ENCODE assay signal across 16 cellular contexts in the genomic region with DNA sequence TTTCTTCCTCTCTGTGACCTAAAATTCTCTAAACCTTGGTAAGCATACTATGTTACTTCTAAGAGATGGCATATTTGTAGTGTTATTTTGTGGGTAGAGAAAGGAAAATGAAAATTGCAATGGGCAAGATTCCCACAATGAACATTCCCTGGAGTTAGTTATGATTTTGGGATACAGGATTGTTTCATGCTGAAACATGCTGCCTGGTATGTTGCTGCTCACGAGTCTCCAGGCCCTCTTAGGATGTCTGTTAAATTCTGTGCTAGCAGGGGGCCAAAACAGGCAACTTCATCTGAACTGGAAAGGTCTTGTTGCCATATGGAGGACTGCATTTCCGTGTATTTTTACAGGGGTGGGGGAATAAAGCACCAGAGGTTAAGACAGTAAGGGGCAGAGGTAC.
"Had no signal": no experiment of that assay in that cellular context is flagged by ENCODE, and none has a peak within 500 bp of the region (broad histone marks: within the 10 kb centered on the region; RNA-seq: fewer than 3 reads in every experiment).

No MANE protein-coding gene starts in this region.

- H3K4me3 Mint-ChIP-seq: activated CD4-positive, alpha-beta memory T cell treated with anti-CD3 and anti-CD28 coated beads, Interleukin-2, amount 10 ng/mL, durations not matched to agents 7 days and 5 days; activated naive CD4-positive, alpha-beta T cell treated with anti-CD3 and anti-CD28 coated beads, Interleukin-2, amount 50 U/mL, for 24 hours; activated T-cell treated with anti-CD3 and anti-CD28 coated beads, Interleukin-2, amount 50 U/mL, for 24 hours; naive thymus-derived CD8-positive, alpha-beta T cell; T-helper 17 cell; WTC11 had no signal

- H3K9me3 ChIP-seq: colonic mucosa had no signal

- H3K9me3 Mint-ChIP-seq: activated CD4-positive, alpha-beta memory T cell treated with anti-CD3 and anti-CD28 coated beads, Interleukin-2, amount 10 ng/mL, durations not matched to agents 7 days and 5 days; activated naive CD4-positive, alpha-beta T cell treated with anti-CD3 and anti-CD28 coated beads, Interleukin-2, amount 50 U/mL, for 24 hours; activated T-cell treated with anti-CD3 and anti-CD28 coated beads, Interleukin-2, amount 50 U/mL, for 24 hours; naive thymus-derived CD8-positive, alpha-beta T cell had no signal

- H3K36me3 ChIP-seq: colonic mucosa had no signal

- H3K27me3 Mint-ChIP-seq: activated CD4-positive, alpha-beta memory T cell treated with anti-CD3 and anti-CD28 coated beads, Interleukin-2, amount 10 ng/mL, durations not matched to agents 7 days and 5 days; activated naive CD4-positive, alpha-beta T cell treated with anti-CD3 and anti-CD28 coated beads, Interleukin-2, amount 50 U/mL, for 24 hours; activated T-cell treated with anti-CD3 and anti-CD28 coated beads, Interleukin-2, amount 50 U/mL, for 24 hours; naive thymus-derived CD8-positive, alpha-beta T cell; T-helper 17 cell had no signal

- H3K27ac Mint-ChIP-seq: activated CD4-positive, alpha-beta memory T cell treated with anti-CD3 and anti-CD28 coated beads, Interleukin-2, amount 10 ng/mL, durations not matched to agents 7 days and 5 days; activated naive CD4-positive, alpha-beta T cell treated with anti-CD3 and anti-CD28 coated beads, Interleukin-2, amount 50 U/mL, for 24 hours; activated T-cell treated with anti-CD3 and anti-CD28 coated beads, Interleukin-2, amount 50 U/mL, for 24 hours; T-helper 17 cell; WTC11 had no signal

- ATAC-seq: naive thymus-derived CD8-positive, alpha-beta T cell; T-helper 17 cell; WTC11 had no signal

- DNase-seq: activated CD4-positive, alpha-beta memory T cell treated with anti-CD3 and anti-CD28 coated beads, Interleukin-2, amount 10 ng/mL, durations not matched to agents 7 days and 5 days; activated CD4-positive, alpha-beta T cell treated with anti-CD3 and anti-CD28 coated beads for 4 hours; activated effector memory CD4-positive, alpha-beta T cell treated with Interleukin-2 at 50 U/mL for 16 hours; activated T-cell treated with anti-CD3 and anti-CD28 coated beads, Interleukin-2, amount 50 U/mL, for 24 hours; colonic mucosa; effector CD8-positive, alpha-beta T cell; islet precursor cell; naive thymus-derived CD8-positive, alpha-beta T cell; stimulated activated CD4-positive, alpha-beta T cell treated with anti-CD3 and anti-CD28 coated beads, Interleukin-15, amount 100 ng/mL, for 24 hours; stimulated activated CD4-positive, alpha-beta T cell treated with anti-CD3 and anti-CD28 coated beads, Interleukin-4, amount 100 ng/mL, for 24 hours; stimulated activated naive CD4-positive, alpha-beta T cell; T-helper 17 cell had no signal

- H3K4me3 ChIP-seq: colonic mucosa, hepatocyte, skin epidermis had no signal

- H3K4me1 ChIP-seq: colonic mucosa had no signal

- H3K27me3 ChIP-seq: colonic mucosa, hepatocyte had no signal

- H3K4me1 Mint-ChIP-seq: activated CD4-positive, alpha-beta memory T cell treated with anti-CD3 and anti-CD28 coated beads, Interleukin-2, amount 10 ng/mL, durations not matched to agents 7 days and 5 days; WTC11 had no signal

- H3K4me2 ChIP-seq: hepatocyte had no signal
